25 cellular contexts compared by ENCODE assay signal in genomic region chr2:199195893-199196502, GRCh38.
"Had no signal": no experiment of that assay in that cellular context is flagged by ENCODE, and none has a peak within 500 bp of the region (broad histone marks: within the 10 kb centered on the region; RNA-seq: fewer than 3 reads in every experiment).

No MANE protein-coding gene starts in this region.

- H3K36me3 ChIP-seq: SJSA1 had no signal

- H3K9me3 Mint-ChIP-seq: activated CD8-positive, alpha-beta T cell treated with anti-CD3 and anti-CD28 coated beads for 36 hours; activated naive CD4-positive, alpha-beta T cell treated with anti-CD3 and anti-CD28 coated beads, Interleukin-2, amount 50 U/mL, for 24 hours; activated T-helper 1 cell treated with anti-CD3 and anti-CD28 coated beads, Interleukin-12 subunit alpha, Interleukin-12 subunit beta, Interleukin-2, Interleukin-4 antibody, amounts not matched to agents 30 ng/mL and 10 ng/mL and 1 ng/mL, durations not matched to agents 14 hours and 24 hours and 36 hours; T-helper 2 cell treated with Interferon-gamma antibody and Interleukin-4, amounts not matched to agents 5 μg/mL and 100 μg/mL, for 36 hours had no signal

- ATAC-seq: activated CD4-positive, CD25-positive, alpha-beta regulatory T cell treated with anti-CD3 and anti-CD28 coated beads, Interleukin-2, amount 50 U/mL, for 24 hours; activated CD8-positive, alpha-beta T cell treated with anti-CD3 and anti-CD28 coated beads for 36 hours; PC-3 had no signal

- H3K9me3 ChIP-seq: SJSA1 had no signal

- H3K27me3 Mint-ChIP-seq: activated CD8-positive, alpha-beta T cell treated with anti-CD3 and anti-CD28 coated beads for 36 hours; activated naive CD4-positive, alpha-beta T cell treated with anti-CD3 and anti-CD28 coated beads, Interleukin-2, amount 50 U/mL, for 24 hours had no signal

- H3K27ac ChIP-seq: coronary artery, SJSA1 had no signal

- H3K27me3 ChIP-seq: SJSA1 had no signal

- H3K4me1 Mint-ChIP-seq: activated naive CD4-positive, alpha-beta T cell treated with anti-CD3 and anti-CD28 coated beads, Interleukin-2, amount 50 U/mL, for 24 hours had no signal

- H3K4me3 Mint-ChIP-seq: activated CD8-positive, alpha-beta T cell treated with anti-CD3 and anti-CD28 coated beads for 36 hours; activated naive CD4-positive, alpha-beta T cell treated with anti-CD3 and anti-CD28 coated beads, Interleukin-2, amount 50 U/mL, for 24 hours; activated T-helper 1 cell treated with anti-CD3 and anti-CD28 coated beads, Interleukin-12 subunit alpha, Interleukin-12 subunit beta, Interleukin-2, Interleukin-4 antibody, amounts not matched to agents 30 ng/mL and 10 ng/mL and 1 ng/mL, durations not matched to agents 14 hours and 24 hours and 36 hours; T-helper 2 cell treated with Interferon-gamma antibody and Interleukin-4, amounts not matched to agents 5 μg/mL and 100 μg/mL, for 36 hours had no signal

- DNase-seq: activated CD4-positive, alpha-beta T cell treated with anti-CD3 and anti-CD28 coated beads for 4 hours; activated CD8-positive, alpha-beta memory T cell treated with anti-CD3 and anti-CD28 coated beads, Interleukin-2, amount 50 U/mL, for 48 hours; activated CD8-positive, alpha-beta T cell treated with anti-CD3 and anti-CD28 coated beads for 36 hours; activated effector memory CD4-positive, alpha-beta T cell treated with Interleukin-2 at 50 U/mL for 16 hours; activated naive CD4-positive, alpha-beta T cell; activated T-cell treated with anti-CD3 and anti-CD28 coated beads, Interleukin-2, amount 50 U/mL, for 1 hour; aorta; central memory CD4-positive, alpha-beta T cell; NCI-H1092; NCI-H1417; NCI-H1930; NCI-H2171; NCI-H226; NCI-H526 treated with DMSO at 0.1 percent for 48 hours; NCI-H82; NK-92 treated with Interleukin-12 subunit alpha and Interleukin-12 subunit beta, amount 100 ng/mL, for 24 hours; PC-3; SHP77; SW 1271 had no signal

- H3K4me3 ChIP-seq: coronary artery, SJSA1 had no signal

- H3K36me3 Mint-ChIP-seq: activated naive CD4-positive, alpha-beta T cell treated with anti-CD3 and anti-CD28 coated beads, Interleukin-2, amount 50 U/mL, for 24 hours had no signal

- H3K4me1 ChIP-seq: SJSA1 had no signal

- H3K27ac Mint-ChIP-seq: activated CD8-positive, alpha-beta T cell treated with anti-CD3 and anti-CD28 coated beads for 36 hours; activated naive CD4-positive, alpha-beta T cell treated with anti-CD3 and anti-CD28 coated beads, Interleukin-2, amount 50 U/mL, for 24 hours; activated T-helper 1 cell treated with anti-CD3 and anti-CD28 coated beads, Interleukin-12 subunit alpha, Interleukin-12 subunit beta, Interleukin-2, Interleukin-4 antibody, amounts not matched to agents 30 ng/mL and 10 ng/mL and 1 ng/mL, durations not matched to agents 14 hours and 24 hours and 36 hours; T-helper 2 cell treated with Interferon-gamma antibody and Interleukin-4, amounts not matched to agents 5 μg/mL and 100 μg/mL, for 36 hours had no signal
